8 cellular contexts compared by ENCODE assay signal in the genomic region with DNA sequence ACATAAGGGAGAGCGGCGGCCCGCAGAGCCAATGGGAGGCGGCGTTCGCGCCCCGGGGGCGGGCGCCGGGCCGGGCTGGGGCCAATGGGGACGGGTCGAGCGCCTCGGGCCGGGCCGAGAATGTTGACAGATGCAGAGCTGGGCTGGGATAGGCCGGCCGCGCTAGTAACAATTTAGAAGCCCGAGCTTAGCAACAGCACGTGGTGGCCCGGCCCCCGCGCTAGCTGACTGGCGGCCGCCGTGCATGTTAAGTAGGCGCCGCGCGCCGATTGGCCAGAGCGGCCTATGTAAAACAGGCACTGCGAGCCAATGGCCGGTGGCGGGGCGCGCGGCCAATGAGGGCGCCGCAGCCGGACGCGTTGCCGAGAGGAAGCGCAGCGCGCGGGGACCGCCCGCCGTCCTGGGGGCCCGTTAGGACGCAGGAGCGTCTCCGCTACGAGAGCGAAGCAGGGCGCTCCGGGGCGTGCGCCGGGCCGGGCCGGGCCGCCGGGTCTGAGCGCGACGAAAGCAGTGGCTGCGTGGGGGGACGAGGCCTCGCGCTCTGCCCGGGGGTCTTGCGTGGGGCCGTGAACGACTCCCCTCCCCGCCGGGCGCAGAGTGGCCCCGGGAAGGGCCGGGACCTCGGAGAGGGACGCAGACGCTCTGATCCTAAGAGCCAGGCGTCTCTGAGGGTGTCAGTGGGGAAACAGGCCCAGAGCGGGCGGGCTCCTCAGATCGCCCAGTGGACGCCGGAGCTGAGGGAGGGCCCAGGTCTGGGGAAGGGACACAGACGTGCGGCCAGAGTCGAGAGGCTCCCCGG. TPM values are rescaled to one million over a fixed set of nuclear protein-coding genes. Genes with fewer than 3 reads are reported as not detected.
DNase-seq lines count a peak whose midpoint lies in the region; ATAC-seq and TF ChIP-seq lines count a peak whose summit lies in the region.

No MANE protein-coding gene starts in this region.

- H3K4me1 Mint-ChIP-seq in T-helper 17 cell: no peaks in the 10 kb centered on the region
- H3K4me1 Mint-ChIP-seq in progenitor cell of endocrine pancreas (ENCODE audit: low read depth): peaks cover 2% of the 10 kb centered on the region

- no peaks in the 10 kb centered on the region for H3K27me3 Mint-ChIP-seq in T-helper 17 cell
- H3K27me3 Mint-ChIP-seq in progenitor cell of endocrine pancreas: no peaks in the 10 kb centered on the region

- ATAC-seq in GM18499 (IDR thresholded peaks at IDR 0.05; ENCODE audit: insufficient read depth, unreplicated experiment) (peak; percentile 81), HG02938 (IDR thresholded peaks at IDR 0.05; ENCODE audit: unreplicated experiment) (peak; percentile 90), T-helper 17 cell (peak; percentile 91), left ventricle myocardium superior (peak; percentile 91)

- H3K36me3 Mint-ChIP-seq in T-helper 17 cell (ENCODE audit: low read depth) (no peaks in the 10 kb centered on the region), progenitor cell of endocrine pancreas (ENCODE audit: insufficient read depth) (no peaks in the 10 kb centered on the region)

- no peaks in the 10 kb centered on the region for H3K9me3 Mint-ChIP-seq in progenitor cell of endocrine pancreas (ENCODE audit: low read depth)

- peak overlapping the region; percentile 80 for H3K27ac ChIP-seq in angular gyrus (ENCODE audit: low read depth, low read length)

- H3K9me3 ChIP-seq in T-helper 17 cell (ENCODE audit: control insufficient read depth, low read length, poor library complexity, severe bottlenecking): no peaks in the 10 kb centered on the region

- intact Hi-C loops in left ventricle myocardium superior (cut with micrococcal nuclease): no loop called here

- H3K4me3 Mint-ChIP-seq in T-helper 17 cell (peak overlapping the region; percentile 82), progenitor cell of endocrine pancreas (ENCODE audit: low read depth) (peak overlapping the region; percentile 69)

- peak overlapping the region; percentile 78 for H3K27ac Mint-ChIP-seq in T-helper 17 cell
- peak overlapping the region; percentile 81 for H3K27ac Mint-ChIP-seq in progenitor cell of endocrine pancreas

- TF ChIP-seq CTCF in progenitor cell of endocrine pancreas (IDR thresholded peaks at IDR 0.05; ENCODE audit: unreplicated experiment): no peak

- DNase-seq in NCI-H1694 treated with DMSO at 0.1 percent for 48 hours (lab: John Stamatoyannopoulos, UW): peak; percentile 95
- peak; percentile 95 to 97 (median 95) for DNase-seq in T-helper 17 cell
- peak; percentile 100 for DNase-seq in left ventricle myocardium superior
- DNase-seq in progenitor cell of endocrine pancreas (ENCODE audit: low spot score, unreplicated experiment): peak; percentile 97
- peak; percentile 99 for DNase-seq in ureter (ENCODE audit: low spot score)

RNA-seq across cellular contexts. Expression of a gene that starts 0.4 kb away (rescaled TPM):
- total RNA-seq in T-helper 17 cell (100 to 1,000 TPM in 1 of 2 donors, 10 to 100 TPM in 1; 81.4 to 100 TPM), left ventricle myocardium superior (44.0 TPM), progenitor cell of endocrine pancreas (103 and 121 TPM in 2 replicates), ureter (34.5 TPM)

RNA-seq across cellular contexts. Expression of a gene that starts 20.4 kb away (rescaled TPM):
- total RNA-seq in T-helper 17 cell (10 to 100 TPM; 78.5 to 94.5 TPM), left ventricle myocardium superior (8.2 TPM), progenitor cell of endocrine pancreas (18.1 and 18.3 TPM in 2 replicates), ureter (13.2 TPM)

RNA-seq across cellular contexts. Expression of a gene that starts 20.4 kb away (rescaled TPM):
- total RNA-seq in T-helper 17 cell (1 to 10 TPM; 2.8 to 3.9 TPM), left ventricle myocardium superior (1.9 TPM), progenitor cell of endocrine pancreas (5.0 and 5.9 TPM in 2 replicates), ureter (3.1 TPM)

Comparison
In these comparisons a context has a peak if more than half of its experiments do, and no peak if none do; other contexts are left out.
1. Peak in every context shown above with its lines: DNase-seq, ATAC-seq and H3K27ac ChIP-seq.